ENCODE assay signal across 20 cellular contexts in genomic region chr4:85556293-85556692, GRCh38.
DNase-seq lines count a peak whose midpoint lies in the region; ATAC-seq and TF ChIP-seq lines count a peak whose summit lies in the region.
"Had no signal": no experiment of that assay in that cellular context is flagged by ENCODE, and none has a peak within 500 bp of the region (broad histone marks: within the 10 kb centered on the region; RNA-seq: fewer than 3 reads in every experiment).

No MANE protein-coding gene starts in this region.

- H3K27me3 Mint-ChIP-seq in activated B cell treated with CpG ODN at 0.5 μM for 24 hours: no peaks in the 10 kb centered on the region
- H3K27me3 Mint-ChIP-seq: activated naive CD8-positive, alpha-beta T cell had no signal

- no peaks in the 10 kb centered on the region for H3K27me3 ChIP-seq in foreskin keratinocyte
- H3K27me3 ChIP-seq: gastrocnemius medialis had no signal

- CTCF ChIA-PET in GM10248 (lab: Yijun Ruan, JAX) (interaction anchor here (0.7 to 1.9 kb wide), 6 partner anchors 9 to 192 kb away, joined by 3 to 7 read pairs (median 3); no protein-coding TSS in a partner anchor), activated B cell treated with CpG ODN at 0.5 μM for 24 hours (lab: Charles Lee) (interaction anchor here (1.2 to 3.8 kb wide), 3 partner anchors 24 to 191 kb away, joined by 3 to 20 read pairs (median 3); partner anchors contain the start of gene ARHGAP24)

- peaks cover 41% of the 10 kb centered on the region for H3K36me3 Mint-ChIP-seq in activated B cell treated with CpG ODN at 0.5 μM for 24 hours (ENCODE audit: low read depth)
- H3K36me3 Mint-ChIP-seq: activated naive CD8-positive, alpha-beta T cell had no signal

- ATAC-seq in GM19463 (IDR thresholded peaks at IDR 0.05; ENCODE audit: unreplicated experiment) (peak; percentile 40), HG03045 (IDR thresholded peaks at IDR 0.05; ENCODE audit: unreplicated experiment) (peak; percentile 37), activated B cell treated with CpG ODN at 0.5 μM for 24 hours (ENCODE audit: low read depth) (peak; percentile 44), GM19397 (IDR thresholded peaks at IDR 0.05; ENCODE audit: unreplicated experiment) (no peak), foreskin keratinocyte (no peak)
- ATAC-seq: gastrocnemius medialis, psoas muscle had no signal

- no peak for TF ChIP-seq CTCF in GM10248 (IDR thresholded peaks at IDR 0.05; ENCODE audit: control extremely low read depth, extremely low read depth, low read depth, missing control alignments)
- no peak for TF ChIP-seq CTCF in activated B cell treated with CpG ODN at 0.5 μM for 24 hours (IDR thresholded peaks at IDR 0.05)
- TF ChIP-seq CTCF in foreskin keratinocyte (conservative IDR thresholded peaks at IDR 0.05): no peak

- DNase-seq in GM10248 (ENCODE audit: extremely low spot score): peak; percentile 27
- peak; percentile 32 for DNase-seq in activated B cell treated with CpG ODN at 0.5 μM for 24 hours
- no peak for DNase-seq in DMS79 treated with DMSO at 0.1 percent for 48 hours (lab: John Stamatoyannopoulos, UW)
- DNase-seq in foreskin keratinocyte: no peak
- DNase-seq in Kasumi-1 (lab: John Stamatoyannopoulos, UW): no peak
- DNase-seq: ACHN; activated CD4-positive, CD25-positive, alpha-beta regulatory T cell treated with anti-CD3 and anti-CD28 coated beads, Interleukin-2, amount 50 U/mL, for 72 hours; activated CD8-positive, alpha-beta memory T cell treated with anti-CD3 and anti-CD28 coated beads, Interleukin-2, amount 50 U/mL, for 48 hours; Caco-2; gastrocnemius medialis; GDM1; KBM-7; NCI-H1436 treated with DMSO at 0.1 percent for 48 hours; NCI-H524 treated with DMSO at 0.1 percent for 48 hours; psoas muscle had no signal

- H3K27ac Mint-ChIP-seq in activated B cell treated with CpG ODN at 0.5 μM for 24 hours: peak overlapping the region; percentile 96
- H3K27ac Mint-ChIP-seq: activated naive CD8-positive, alpha-beta T cell; T-helper 1 cell treated with Interleukin-12 subunit alpha and Interleukin-12 subunit beta and Interleukin-4 antibody, amounts not matched to agents 30 μg/mL and 1 μg/mL, for 36 hours had no signal

- H3K4me1 Mint-ChIP-seq in activated B cell treated with CpG ODN at 0.5 μM for 24 hours: peaks cover 81% of the 10 kb centered on the region

- no peaks in the 10 kb centered on the region for H3K4me1 ChIP-seq in foreskin keratinocyte
- H3K4me1 ChIP-seq: Caco-2, gastrocnemius medialis, psoas muscle had no signal

- H3K4me3 Mint-ChIP-seq in activated B cell treated with CpG ODN at 0.5 μM for 24 hours: peak overlapping the region; percentile 56
- H3K4me3 Mint-ChIP-seq: activated naive CD8-positive, alpha-beta T cell; T-helper 1 cell treated with Interleukin-12 subunit alpha and Interleukin-12 subunit beta and Interleukin-4 antibody, amounts not matched to agents 30 μg/mL and 1 μg/mL, for 36 hours had no signal

- H3K9me3 Mint-ChIP-seq in activated B cell treated with CpG ODN at 0.5 μM for 24 hours: peaks cover 20% of the 10 kb centered on the region

- POLR2A ChIA-PET in GM10248 (lab: Yijun Ruan, JAX) (no interaction called here), activated B cell treated with CpG ODN at 0.5 μM for 24 hours (lab: Charles Lee) (interaction anchor here (0.7 to 3.8 kb wide), 11 partner anchors 9 to 222 kb away, joined by 3 to 27 read pairs (median 4); partner anchors contain the start of gene ARHGAP24)

- intact Hi-C loops in activated B cell treated with CpG ODN at 0.5 μM for 24 hours (cut with micrococcal nuclease): loop anchor here (2.0 to 5.0 kb wide), 5 partner anchors 23 to 411 kb away; no protein-coding TSS in a partner anchor

- H3K27ac ChIP-seq in foreskin keratinocyte: no peak overlapping the region
- H3K27ac ChIP-seq: gastrocnemius medialis, psoas muscle had no signal

Comparison
In these comparisons a context has a peak if more than half of its experiments do, and no peak if none do; other contexts are left out.
1. DNase-seq: peak in GM10248 (single experiment) and activated B cell treated with CpG ODN at 0.5 μM for 24 hours (single experiment); none in DMS79 treated with DMSO at 0.1 percent for 48 hours (single experiment), foreskin keratinocyte (0 of 2) and Kasumi-1 (0 of 2).
2. ATAC-seq: peak in GM19463 (single experiment), HG03045 (single experiment) and activated B cell treated with CpG ODN at 0.5 μM for 24 hours (single experiment); none in GM19397 (single experiment) and foreskin keratinocyte (single experiment).